Comparison of ENCODE assay signal across 19 cellular contexts in the genomic region with DNA sequence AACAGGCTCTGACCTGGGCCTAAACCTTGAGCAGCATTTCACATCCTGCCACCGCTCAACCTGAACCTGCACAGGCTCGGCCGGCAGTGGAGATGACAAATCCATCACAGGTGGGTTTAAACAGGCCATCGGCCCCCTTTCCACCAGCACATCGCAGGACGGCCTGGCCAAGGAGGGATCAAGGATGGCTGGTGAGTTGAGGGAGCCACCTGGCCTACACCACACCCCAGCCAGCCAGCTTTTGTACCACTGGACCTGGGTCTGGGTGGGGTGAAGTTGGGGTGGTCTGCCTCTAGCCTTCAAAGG.
"Had no signal": no experiment of that assay in that cellular context is flagged by ENCODE, and none has a peak within 500 bp of the region (broad histone marks: within the 10 kb centered on the region; RNA-seq: fewer than 3 reads in every experiment).

No MANE protein-coding gene starts in this region.

- H3K36me3 ChIP-seq: SJCRH30 had no signal

- H3K4me3 Mint-ChIP-seq: IgD-negative memory B cell had no signal

- H3K27me3 Mint-ChIP-seq: IgD-negative memory B cell had no signal

- H3K9me3 ChIP-seq: SJCRH30 had no signal

- H3K27ac Mint-ChIP-seq: IgD-negative memory B cell had no signal

- H3K4me1 ChIP-seq: SJCRH30 had no signal

- DNase-seq: KBM-7, MV-4-11, NCI-H1048, NCI-H1105 treated with DMSO at 0.1 percent for 48 hours, NCI-H1417 treated with DMSO at 0.1 percent for 48 hours, NCI-H146, NCI-H1694 treated with DMSO at 0.1 percent for 48 hours, NCI-H1930, NCI-H2081, NCI-H2107, NCI-H2227 treated with DMSO at 0.1 percent for 48 hours, NCI-H524 treated with DMSO at 0.1 percent for 48 hours, NCI-H69, NCI-H774, PC-3, SHP77 treated with DMSO at 0.1 percent for 48 hours, SJCRH30 had no signal

- H3K4me1 Mint-ChIP-seq: IgD-negative memory B cell had no signal

- H3K27me3 ChIP-seq: SJCRH30 had no signal

- FAIRE-seq: HTR-8/SVneo had no signal

- H3K4me3 ChIP-seq: SJCRH30 had no signal

- H3K27ac ChIP-seq: SJCRH30 had no signal
